20 cellular contexts compared by ENCODE assay signal in genomic region chr1:19559641-19560040, GRCh38.
DNase-seq lines count a peak whose midpoint lies in the region; ATAC-seq and TF ChIP-seq lines count a peak whose summit lies in the region.
"Had no signal": no experiment of that assay in that cellular context is flagged by ENCODE, and none has a peak within 500 bp of the region (broad histone marks: within the 10 kb centered on the region; RNA-seq: fewer than 3 reads in every experiment).

No MANE protein-coding gene starts in this region.

- no peaks in the 10 kb centered on the region for H3F3A ChIP-seq in GM23338 (replicated peaks; ENCODE audit: low read depth)

- H3K27ac ChIP-seq in GM23338 (ENCODE audit: low read depth) = no peak overlapping the region
- H3K27ac ChIP-seq: neutrophil, spleen, testis had no signal

- no peak overlapping the region for H2AFZ ChIP-seq in GM23338

- H3K79me2 ChIP-seq in GM23338 (replicated peaks; ENCODE audit: insufficient read depth) = no peaks in the 10 kb centered on the region

- no peak for DNase-seq in activated naive CD8-positive, alpha-beta T cell treated with anti-CD3 and anti-CD28 coated beads, Interleukin-2, amount 50 U/mL, for 24 hours
- no peak for DNase-seq in activated naive CD8-positive, alpha-beta T cell treated with anti-CD3 and anti-CD28 coated beads for 36 hours
- DNase-seq in amniotic epithelial cell (ENCODE audit: low read depth) (peak; percentile 88), fibroblast of the conjunctiva (ENCODE audit: low read depth) (peak; percentile 29), GM23338 (ENCODE audit: low spot score) (no peak)
- DNase-seq in effector CD8-positive, alpha-beta T cell (lab: John Stamatoyannopoulos, UW) = no peak
- DNase-seq: 8988T; activated CD4-positive, alpha-beta T cell treated with anti-CD3 and anti-CD28 coated beads for 4 hours; activated T-cell treated with anti-CD3 and anti-CD28 coated beads, Interleukin-2, amount 50 U/mL, for 48 hours; aorta; effector CD4-positive, alpha-beta T cell; Kasumi-1; mesendoderm; NCI-H2029 treated with DMSO at 0.1 percent for 48 hours; spleen; T-helper 1 cell; testis had no signal

- TF ChIP-seq CTCF in GM23338 (conservative IDR thresholded peaks at IDR 0.05; ENCODE audit: low read depth in 2 of 2) = no peak

- H3K36me3 Mint-ChIP-seq in activated naive CD8-positive, alpha-beta T cell treated with anti-CD3 and anti-CD28 coated beads, Interleukin-2, amount 50 U/mL, for 24 hours (ENCODE audit: low read depth) = no peaks in the 10 kb centered on the region
- no peaks in the 10 kb centered on the region for H3K36me3 Mint-ChIP-seq in activated naive CD8-positive, alpha-beta T cell treated with anti-CD3 and anti-CD28 coated beads for 36 hours
- H3K36me3 Mint-ChIP-seq in GM23338 (ENCODE audit: low read depth) = no peaks in the 10 kb centered on the region

- no peaks in the 10 kb centered on the region for H3K9me3 Mint-ChIP-seq in activated naive CD8-positive, alpha-beta T cell treated with anti-CD3 and anti-CD28 coated beads, Interleukin-2, amount 50 U/mL, for 24 hours
- no peaks in the 10 kb centered on the region for H3K9me3 Mint-ChIP-seq in activated naive CD8-positive, alpha-beta T cell treated with anti-CD3 and anti-CD28 coated beads for 36 hours
- no peaks in the 10 kb centered on the region for H3K9me3 Mint-ChIP-seq in GM23338

- no peak overlapping the region for H3K4me3 Mint-ChIP-seq in activated naive CD8-positive, alpha-beta T cell treated with anti-CD3 and anti-CD28 coated beads, Interleukin-2, amount 50 U/mL, for 24 hours
- H3K4me3 Mint-ChIP-seq in activated naive CD8-positive, alpha-beta T cell treated with anti-CD3 and anti-CD28 coated beads for 36 hours = no peak overlapping the region
- H3K4me3 Mint-ChIP-seq in GM23338 = no peak overlapping the region

- H3K4me1 Mint-ChIP-seq in activated naive CD8-positive, alpha-beta T cell treated with anti-CD3 and anti-CD28 coated beads, Interleukin-2, amount 50 U/mL, for 24 hours = peaks cover 16% of the 10 kb centered on the region
- H3K4me1 Mint-ChIP-seq in activated naive CD8-positive, alpha-beta T cell treated with anti-CD3 and anti-CD28 coated beads for 36 hours = peaks cover 7% of the 10 kb centered on the region
- H3K4me1 Mint-ChIP-seq in GM23338 = no peaks in the 10 kb centered on the region

- H3K4me1 ChIP-seq in GM23338 (ENCODE audit: insufficient read depth) = no peaks in the 10 kb centered on the region

- no peaks in the 10 kb centered on the region for H3K9me2 ChIP-seq in GM23338 (ENCODE audit: insufficient read depth)

- no peak overlapping the region for H3K4me3 ChIP-seq in GM23338
- H3K4me3 ChIP-seq: spleen, testis had no signal

- no peaks in the 10 kb centered on the region for H3K27me3 ChIP-seq in GM23338 (ENCODE audit: insufficient read depth)
- H3K27me3 ChIP-seq: spleen, testis had no signal

- H3K27me3 Mint-ChIP-seq in activated naive CD8-positive, alpha-beta T cell treated with anti-CD3 and anti-CD28 coated beads, Interleukin-2, amount 50 U/mL, for 24 hours = peaks cover 5% of the 10 kb centered on the region
- H3K27me3 Mint-ChIP-seq in activated naive CD8-positive, alpha-beta T cell treated with anti-CD3 and anti-CD28 coated beads for 36 hours = peaks cover 11% of the 10 kb centered on the region
- H3K27me3 Mint-ChIP-seq in GM23338 (ENCODE audit: insufficient read depth, low read depth, poor library complexity) = peaks cover 2% of the 10 kb centered on the region

- no peak overlapping the region for H3K4me2 ChIP-seq in GM23338

- ATAC-seq in activated naive CD8-positive, alpha-beta T cell treated with anti-CD3 and anti-CD28 coated beads, Interleukin-2, amount 50 U/mL, for 24 hours = peak; percentile 36
- ATAC-seq in GM19463 (IDR thresholded peaks at IDR 0.05; ENCODE audit: unreplicated experiment) (no peak), HG03565 (IDR thresholded peaks at IDR 0.05; ENCODE audit: unreplicated experiment) (no peak), GM23338 (no peak)

- H4K20me1 ChIP-seq in GM23338 (replicated peaks; ENCODE audit: insufficient read depth) = no peaks in the 10 kb centered on the region

- no peaks in the 10 kb centered on the region for H3K36me3 ChIP-seq in GM23338 (ENCODE audit: insufficient read depth)
- H3K36me3 ChIP-seq: neutrophil, spleen had no signal

- H3K27ac Mint-ChIP-seq in activated naive CD8-positive, alpha-beta T cell treated with anti-CD3 and anti-CD28 coated beads, Interleukin-2, amount 50 U/mL, for 24 hours = no peak overlapping the region
- no peak overlapping the region for H3K27ac Mint-ChIP-seq in activated naive CD8-positive, alpha-beta T cell treated with anti-CD3 and anti-CD28 coated beads for 36 hours
- H3K27ac Mint-ChIP-seq in GM23338 = no peak overlapping the region

TF ChIP-seq in GM23338, 12 proteins besides CTCF, POLR2A, EP300 and RAD21:
- TF ChIP-seq, protein P1, sequence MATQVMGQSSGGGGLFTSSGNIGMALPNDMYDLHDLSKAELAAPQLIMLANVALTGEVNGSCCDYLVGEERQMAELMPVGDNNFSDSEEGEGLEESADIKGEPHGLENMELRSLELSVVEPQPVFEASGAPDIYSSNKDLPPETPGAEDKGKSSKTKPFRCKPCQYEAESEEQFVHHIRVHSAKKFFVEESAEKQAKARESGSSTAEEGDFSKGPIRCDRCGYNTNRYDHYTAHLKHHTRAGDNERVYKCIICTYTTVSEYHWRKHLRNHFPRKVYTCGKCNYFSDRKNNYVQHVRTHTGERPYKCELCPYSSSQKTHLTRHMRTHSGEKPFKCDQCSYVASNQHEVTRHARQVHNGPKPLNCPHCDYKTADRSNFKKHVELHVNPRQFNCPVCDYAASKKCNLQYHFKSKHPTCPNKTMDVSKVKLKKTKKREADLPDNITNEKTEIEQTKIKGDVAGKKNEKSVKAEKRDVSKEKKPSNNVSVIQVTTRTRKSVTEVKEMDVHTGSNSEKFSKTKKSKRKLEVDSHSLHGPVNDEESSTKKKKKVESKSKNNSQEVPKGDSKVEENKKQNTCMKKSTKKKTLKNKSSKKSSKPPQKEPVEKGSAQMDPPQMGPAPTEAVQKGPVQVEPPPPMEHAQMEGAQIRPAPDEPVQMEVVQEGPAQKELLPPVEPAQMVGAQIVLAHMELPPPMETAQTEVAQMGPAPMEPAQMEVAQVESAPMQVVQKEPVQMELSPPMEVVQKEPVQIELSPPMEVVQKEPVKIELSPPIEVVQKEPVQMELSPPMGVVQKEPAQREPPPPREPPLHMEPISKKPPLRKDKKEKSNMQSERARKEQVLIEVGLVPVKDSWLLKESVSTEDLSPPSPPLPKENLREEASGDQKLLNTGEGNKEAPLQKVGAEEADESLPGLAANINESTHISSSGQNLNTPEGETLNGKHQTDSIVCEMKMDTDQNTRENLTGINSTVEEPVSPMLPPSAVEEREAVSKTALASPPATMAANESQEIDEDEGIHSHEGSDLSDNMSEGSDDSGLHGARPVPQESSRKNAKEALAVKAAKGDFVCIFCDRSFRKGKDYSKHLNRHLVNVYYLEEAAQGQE (IDR thresholded peaks at IDR 0.05; ENCODE audit: unreplicated experiment) = no peak
- no peak for TF ChIP-seq ZNF331 (CRISPR knock-in tag; IDR thresholded peaks at IDR 0.05; ENCODE audit: low read depth)
- no peak for TF ChIP-seq CREB1 (CRISPR knock-in tag; IDR thresholded peaks at IDR 0.05; ENCODE audit: low read depth)
TF ChIP-seq in GM23338: peak in this region for 0.

Comparison
In these comparisons a context has a peak if more than half of its experiments do, and no peak if none do; other contexts are left out.
1. DNase-seq: peak in amniotic epithelial cell (single experiment) and fibroblast of the conjunctiva (single experiment); none in activated naive CD8-positive, alpha-beta T cell treated with anti-CD3 and anti-CD28 coated beads, Interleukin-2, amount 50 U/mL, for 24 hours (single experiment), activated naive CD8-positive, alpha-beta T cell treated with anti-CD3 and anti-CD28 coated beads for 36 hours (single experiment), effector CD8-positive, alpha-beta T cell (single experiment) and GM23338 (single experiment).